ENCODE assay signal across 8 cellular contexts in genomic region chr1:180503274-180503862, GRCh38. TPM values are rescaled to one million over a fixed set of nuclear protein-coding genes. Genes with fewer than 3 reads are reported as not detected.
A peak's percentile ranks its signal among the peaks of the same experiment; 100 is the strongest.
DNase-seq lines count a peak whose midpoint lies in the region; ATAC-seq and TF ChIP-seq lines count a peak whose summit lies in the region.

No MANE protein-coding gene starts in this region.

- no peaks in the 10 kb centered on the region for H3K27me3 Mint-ChIP-seq in MCF 10A (ENCODE audit: insufficient read depth, unreplicated experiment)

- no peak for DNase-seq in AG04449 (ENCODE audit: low read depth, low spot score)
- peak; percentile 84 for DNase-seq in NCI-H526 treated with DMSO at 0.1 percent for 48 hours (lab: John Stamatoyannopoulos, UW)
- DNase-seq in MCF 10A (ENCODE audit: unreplicated experiment), result peak; percentile 53
- DNase-seq in lower leg skin (ENCODE audit: low spot score in 2 of 2), result no peak
- DNase-seq in transverse colon, result peak; percentile 22
- DNase-seq in amniotic stem cell (lab: John Stamatoyannopoulos, UW), result no peak

- TF ChIP-seq EP300 in transverse colon (IDR thresholded peaks at IDR 0.05; ENCODE audit: low read depth), result no peak

- intact Hi-C loops in MCF 10A (cut with micrococcal nuclease) (no loop called here), lower leg skin (cut with DNase I; ENCODE audit: low total_unique reads) (loop anchor here (10.0 kb wide), 1 partner anchor 131 kb away; the partner anchor contains the start of gene XPR1), transverse colon (cut with DNase I; ENCODE audit: low total_unique reads) (no loop called here)

- in situ Hi-C loops in transverse colon (cut with MboI; ENCODE audit: low pct_ligation_motif_present in 1 of 4, low pct_unique_long_range_greater_than_20kb in 1 of 4, low sequenced_read_pairs in 3 of 4), result loop anchor here in 3 of 4 donors (25.0 kb wide), 1 partner anchor 659 kb away; no protein-coding TSS in a partner anchor

- TF ChIP-seq POLR2A in lower leg skin (IDR thresholded peaks at IDR 0.05) (no peak), transverse colon (IDR thresholded peaks at IDR 0.05) (no peak)

- H3K4me1 Mint-ChIP-seq in MCF 10A (ENCODE audit: insufficient read depth, unreplicated experiment), result peaks cover 33% of the 10 kb centered on the region

- H3K9me3 Mint-ChIP-seq in MCF 10A (ENCODE audit: unreplicated experiment), result no peaks in the 10 kb centered on the region

- ATAC-seq in GM19455 (IDR thresholded peaks at IDR 0.05; ENCODE audit: unreplicated experiment) (peak; percentile 6), GM18858 (IDR thresholded peaks at IDR 0.05; ENCODE audit: unreplicated experiment) (no peak)

- H3K9me3 ChIP-seq in transverse colon, result no peaks in the 10 kb centered on the region

- H3K36me3 ChIP-seq in transverse colon, result no peaks in the 10 kb centered on the region

- H3K27ac ChIP-seq in transverse colon, result peak overlapping the region; percentile 90 to 96 (median 94)

- BruUV-seq in MCF 10A (replicated peaks; lab: Mats Ljungman, UMichigan), result TSS peak; percentile 44

- peak overlapping the region; percentile 91 for H3K4me3 ChIP-seq in AG04449 (ENCODE audit: low read depth, low read length)
- peak overlapping the region; percentile 84 for H3K4me3 ChIP-seq in lower leg skin (ENCODE audit: low read depth, poor library complexity, severe bottlenecking)
- H3K4me3 ChIP-seq in transverse colon, result peak overlapping the region; percentile 54 to 85 (median 66)

- peaks cover 33% of the 10 kb centered on the region for H3K36me3 Mint-ChIP-seq in MCF 10A (ENCODE audit: insufficient read depth, unreplicated experiment)

- TF ChIP-seq CTCF in AG04449 (IDR thresholded peaks at IDR 0.05; ENCODE audit: insufficient read depth, low read length, missing control alignments) (no peak), MCF 10A (IDR thresholded peaks at IDR 0.05; ENCODE audit: unreplicated experiment) (no peak), lower leg skin (IDR thresholded peaks at IDR 0.05) (no peak), transverse colon (IDR thresholded peaks at IDR 0.05) (no peak)

- H3K4me1 ChIP-seq in transverse colon, result peaks cover 5 to 26% (median 14%) of the 10 kb centered on the region in 4 donors

- POLR2A ChIA-PET in AG04449 (lab: Yijun Ruan, JAX) (no interaction called here), MCF 10A (lab: Yijun Ruan, JAX) (interaction anchor here (0.5 to 8.4 kb wide), 35 partner anchors 11 to 877 kb away, joined by 3 to 151 read pairs (median 4); partner anchors contain the start of genes STX6, TOR1AIP1 and XPR1)

- CTCF ChIA-PET in AG04449 (lab: Yijun Ruan, JAX) (interaction anchor here (1.6 to 6.9 kb wide), 3 partner anchors 13 to 359 kb away, joined by 5 to 62 read pairs (median 35); no protein-coding TSS in a partner anchor), MCF 10A (lab: Yijun Ruan, JAX) (interaction anchor here (0.6 to 7.6 kb wide), 10 partner anchors 11 to 664 kb away, joined by 3 to 86 read pairs (median 3); no protein-coding TSS in a partner anchor)

- no peaks in the 10 kb centered on the region for H3K27me3 ChIP-seq in transverse colon

- H3K27ac Mint-ChIP-seq in MCF 10A (ENCODE audit: low read depth, unreplicated experiment), result peak overlapping the region; percentile 97

- H3K4me3 Mint-ChIP-seq in MCF 10A (ENCODE audit: unreplicated experiment), result peak overlapping the region; percentile 94

- 18% methylated on average over 8 of the region's 8 CpGs for WGBS in lower leg skin, 2 donors
- 20 to 32% methylated on average over 4 to 8 of the region's 8 CpGs for WGBS in transverse colon (ENCODE audit: low coverage in 1 of 2), 2 donors

RNA-seq across cellular contexts. Expression of gene ACBD6, which starts 1.0 kb away (rescaled TPM):
- total RNA-seq in MCF 10A (2022) (123 and 136 TPM in 2 replicates), lower leg skin (10 to 100 TPM; 31.3 to 43.1 (median 36.9) TPM), transverse colon (10 to 100 TPM in 3 of 4 donors, 1 to 10 TPM in 1; 9.7 to 48.4 (median 38.6) TPM)

RNA-seq across cellular contexts. Expression of gene OVAAL, which starts 55.4 kb away (rescaled TPM):
- total RNA-seq in MCF 10A (2022), result not detected in 2 replicates
- not detected for total RNA-seq in lower leg skin
- under 1 TPM in 1 of 4 donors, not detected in 3; 0.41 TPM for total RNA-seq in transverse colon

Comparison
In these comparisons a context has a peak if more than half of its experiments do, and no peak if none do; other contexts are left out.
1. DNase-seq: peak in NCI-H526 treated with DMSO at 0.1 percent for 48 hours (single experiment), MCF 10A (single experiment) and transverse colon (single experiment); none in AG04449 (single experiment), lower leg skin (0 of 2) and amniotic stem cell (single experiment).
2. Peak in every context shown above with its lines, with median percentiles within 50 percentile points of each other: H3K4me3 ChIP-seq.